11 cellular contexts compared by ENCODE assay signal in genomic region chr12:47946413-47947107, GRCh38. TPM values are rescaled to one million over a fixed set of nuclear protein-coding genes. Genes with fewer than 3 reads are reported as not detected.
A peak's percentile ranks its signal among the peaks of the same experiment; 100 is the strongest.
DNase-seq lines count a peak whose midpoint lies in the region; ATAC-seq and TF ChIP-seq lines count a peak whose summit lies in the region.
"Had no signal": no experiment of that assay in that cellular context is flagged by ENCODE, and none has a peak within 500 bp of the region (broad histone marks: within the 10 kb centered on the region; RNA-seq: fewer than 3 reads in every experiment).

No MANE protein-coding gene starts in this region.

- no peaks in the 10 kb centered on the region for H3K9me3 Mint-ChIP-seq in HFFc6
- H3K9me3 Mint-ChIP-seq: central memory CD8-positive, alpha-beta T cell had no signal

- peaks cover 47% of the 10 kb centered on the region for H3K4me1 Mint-ChIP-seq in HFFc6 (ENCODE audit: low read depth)

- no peaks in the 10 kb centered on the region for H3K36me3 Mint-ChIP-seq in HFFc6 (ENCODE audit: low read depth)

- peak in 1 of 2 donors; percentile 10 for TF ChIP-seq POLR2A in Peyer's patch (IDR thresholded peaks at IDR 0.05)

- no peak overlapping the region for H3K4me3 Mint-ChIP-seq in HFFc6
- H3K4me3 Mint-ChIP-seq: central memory CD8-positive, alpha-beta T cell had no signal

- no peaks in the 10 kb centered on the region for H3K36me3 ChIP-seq in Peyer's patch

- H3K27ac Mint-ChIP-seq in HFFc6 = peak overlapping the region; percentile 40

- H3K27ac ChIP-seq in Peyer's patch (peak overlapping the region in 3 of 4 donors; percentile 69 to 87 (median 84)), epithelial cell of prostate (peak overlapping the region; percentile 41)

- peak overlapping the region in 1 of 4 donors; percentile 5 for H3K4me3 ChIP-seq in Peyer's patch

- ATAC-seq in sciatic nerve (no peak), HG03565 (IDR thresholded peaks at IDR 0.05; ENCODE audit: unreplicated experiment) (no peak)

- no peaks in the 10 kb centered on the region for H3K27me3 ChIP-seq in Peyer's patch

- H3K9me3 ChIP-seq in Peyer's patch = no peaks in the 10 kb centered on the region

- peaks cover 0 to 54% (median 11%) of the 10 kb centered on the region in 4 donors for H3K4me1 ChIP-seq in Peyer's patch

- DNase-seq in HFFc6 = no peak
- peak in 2 of 3 donors; percentile 63 for DNase-seq in Peyer's patch
- no peak for DNase-seq in epithelial cell of prostate (ENCODE audit: low read depth, low spot score)
- peak; percentile 53 for DNase-seq in sciatic nerve (ENCODE audit: low spot score)
- no peak for DNase-seq in activated CD8-positive, alpha-beta memory T cell treated with anti-CD3 and anti-CD28 coated beads, Interleukin-2, amount 50 U/mL, for 4 hours
- DNase-seq in NCI-H1930 (lab: John Stamatoyannopoulos, UW) = no peak
- DNase-seq: SW 1271 had no signal

- H3K27me3 Mint-ChIP-seq in HFFc6 (ENCODE audit: insufficient read depth) = no peaks in the 10 kb centered on the region; the same call in 1 of the 2 replicates

- TF ChIP-seq CTCF in HFFc6 (IDR thresholded peaks at IDR 0.05) = no peak
- TF ChIP-seq CTCF in Peyer's patch (IDR thresholded peaks at IDR 0.05) = no peak

- intact Hi-C loops in sciatic nerve (cut with DNase I) = no loop called here

RNA-seq across cellular contexts. Expression of gene TMEM106C, which starts 16.8 kb away (rescaled TPM):
- 100 to 1,000 TPM in 5 of 6 experiments, 10 to 100 TPM in 1; 87.8 to 123 (median 107) TPM for total RNA-seq in HFFc6 (2021; fragmentation: NEBNext Ultra II Directional; extraction: Animal tissue kit (Norgen Biotek cat#: 25700))
- 100 to 1,000 TPM in 3 of 4 donors, 10 to 100 TPM in 1; 80.9 to 326 (median 241) TPM for total RNA-seq in Peyer's patch
- total RNA-seq in sciatic nerve = 47.9 TPM

RNA-seq across cellular contexts. Expression of gene VDR, which starts 41.8 kb away (rescaled TPM):
- total RNA-seq in HFFc6 (2021; fragmentation: NEBNext Ultra II Directional; extraction: Animal tissue kit (Norgen Biotek cat#: 25700)) = 10 to 100 TPM in 3 of 6 experiments, 1 to 10 TPM in 3; 8.4 to 14.8 (median 10.1) TPM
- total RNA-seq in Peyer's patch = 100 to 1,000 TPM in 3 of 4 donors, 10 to 100 TPM in 1; 75.1 to 193 (median 156) TPM
- total RNA-seq in sciatic nerve = 1.9 TPM

RNA-seq across cellular contexts. Expression of gene COL2A1, which starts 57.7 kb away (rescaled TPM):
- not detected for total RNA-seq in HFFc6 (2021; fragmentation: NEBNext Ultra II Directional; extraction: Animal tissue kit (Norgen Biotek cat#: 25700))
- total RNA-seq in Peyer's patch (1 to 10 TPM in 1 of 4 donors, under 1 TPM in 2, not detected in 1; 0.18 to 6.6 (median 0.27) TPM), sciatic nerve (not detected)
- total RNA-seq: mononuclear cell, subcutaneous adipose tissue had no signal

Comparison
In these comparisons a context has a peak if more than half of its experiments do, and no peak if none do; other contexts are left out.
1. DNase-seq: peak in Peyer's patch (2 of 3) and sciatic nerve (single experiment); none in HFFc6 (single experiment), epithelial cell of prostate (single experiment), activated CD8-positive, alpha-beta memory T cell treated with anti-CD3 and anti-CD28 coated beads, Interleukin-2, amount 50 U/mL, for 4 hours (single experiment) and NCI-H1930 (0 of 2).
2. RNA of gene VDR, which starts 41.8 kb away (total RNA-seq): 75.1 to 193 TPM in Peyer's patch; 8.4 to 14.8 TPM in HFFc6 and 1.9 TPM in sciatic nerve (single experiment); every median in the first group is over 4 times any median in the second.